1 cellular context compared by ENCODE assay signal in the genomic region with DNA sequence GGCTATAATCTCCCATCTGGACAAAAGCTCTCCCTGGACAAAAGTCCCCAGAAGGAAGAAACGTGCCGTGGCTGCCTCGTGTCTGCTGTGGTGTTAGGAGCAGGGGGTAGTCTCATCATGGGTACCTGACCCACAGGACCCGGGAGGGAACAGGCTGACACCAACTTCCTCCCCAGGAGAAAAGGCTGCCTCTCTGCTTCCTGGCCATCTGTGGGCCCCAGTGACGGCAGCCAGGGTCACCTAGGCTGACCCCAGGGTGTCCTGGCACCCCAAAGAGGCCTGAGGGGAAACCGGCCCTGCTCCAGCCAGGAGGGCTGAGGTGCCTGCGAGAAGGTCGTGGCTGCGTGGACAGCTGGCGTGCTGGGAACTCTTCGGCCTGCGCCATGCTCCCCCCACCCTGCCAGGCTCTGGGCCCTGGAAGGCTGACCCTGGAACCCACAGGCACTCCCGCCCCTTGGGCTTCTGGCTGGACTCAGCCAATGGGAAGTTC.
TF ChIP-seq lines count a peak whose summit lies in the region.

No MANE protein-coding gene starts in this region.

TF ChIP-seq in endothelial cell of umbilical vein, 7 proteins besides CTCF, POLR2A, EP300 and RAD21:
- TF ChIP-seq EZH2 (IDR thresholded peaks at IDR 0.05; ENCODE audit: borderline replicate concordance, low read depth, low read length, severe bottlenecking) (no peak), GATA2 (IDR thresholded peaks at IDR 0.05; ENCODE audit: insufficient read depth, insufficient read length, low read depth, low read length) (no peak), POLR2AphosphoS5 (IDR thresholded peaks at IDR 0.05; ENCODE audit: insufficient read depth, low read depth, low read length) (no peak), MYC (IDR thresholded peaks at IDR 0.05; ENCODE audit: low read depth, low read length) (no peak), JUN (IDR thresholded peaks at IDR 0.05; ENCODE audit: borderline replicate concordance, insufficient read depth, insufficient read length, low read depth) (no peak), FOS (IDR thresholded peaks at IDR 0.05; ENCODE audit: borderline replicate concordance, insufficient read depth, low read length) (no peak)
- TF ChIP-seq, protein P1, sequence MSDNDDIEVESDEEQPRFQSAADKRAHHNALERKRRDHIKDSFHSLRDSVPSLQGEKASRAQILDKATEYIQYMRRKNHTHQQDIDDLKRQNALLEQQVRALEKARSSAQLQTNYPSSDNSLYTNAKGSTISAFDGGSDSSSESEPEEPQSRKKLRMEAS (IDR thresholded peaks at IDR 0.05; ENCODE audit: insufficient read depth, insufficient read length): no peak
